In genomic region chr21:37677006-37677405, GRCh38 we compare ENCODE assay signal across 22 cellular contexts.
A peak's percentile ranks its signal among the peaks of the same experiment; 100 is the strongest.
DNase-seq lines count a peak whose midpoint lies in the region; ATAC-seq, FAIRE-seq and TF ChIP-seq lines count a peak whose summit lies in the region.
"Had no signal": no experiment of that assay in that cellular context is flagged by ENCODE, and none has a peak within 500 bp of the region (broad histone marks: within the 10 kb centered on the region; RNA-seq: fewer than 3 reads in every experiment).

No MANE protein-coding gene starts in this region.

- no peak for FAIRE-seq in H1 (lab: Jason Lieb, UNC)
- FAIRE-seq in GM19239 (lab: Jason Lieb, UNC): no peak
- FAIRE-seq: A204.1, G401.6, GM12892 had no signal

- H4K5ac ChIP-seq in H1 (ENCODE audit: insufficient read length, low read depth, low read length): no peak overlapping the region

- H3K23ac ChIP-seq in H1 (ENCODE audit: insufficient read length): no peak overlapping the region

- no peaks in the 10 kb centered on the region for H3K36me3 ChIP-seq in H1 (ENCODE audit: control insufficient read depth in 2 of 4, insufficient read depth in 4 of 4, low read length in 3 of 4)
- H3K36me3 ChIP-seq: BE2C; BLaER1 treated with 17β-estradiol and CSF1 and Interleukin-3, amounts not matched to agents 10 nM and 100 nM had no signal

- H3K4me3 ChIP-seq in H1 (ENCODE audit: extremely low read depth in 1 of 4, insufficient read depth in 2 of 4, low read depth in 3 of 4, low read length in 4 of 4): no peak overlapping the region
- H3K4me3 ChIP-seq: BLaER1 treated with 17β-estradiol and CSF1 and Interleukin-3, amounts not matched to agents 10 nM and 100 nM had no signal

- ATAC-seq in GM18519 (IDR thresholded peaks at IDR 0.05; ENCODE audit: low FRiP score, unreplicated experiment) (no peak), HG03196 (IDR thresholded peaks at IDR 0.05; ENCODE audit: unreplicated experiment) (no peak)

- no peak overlapping the region for H2AFZ ChIP-seq in H1 (ENCODE audit: low read length)

- no peak overlapping the region for H2AK5ac ChIP-seq in H1 (ENCODE audit: low read depth, low read length)

- no peak overlapping the region for H3K9ac ChIP-seq in H1 (replicated peaks in 1 of 4; ENCODE audit: extremely low read depth in 1 of 4, low read depth in 3 of 4, low read length in 3 of 4)
- H3K9ac ChIP-seq: BLaER1 treated with 17β-estradiol and CSF1 and Interleukin-3, amounts not matched to agents 10 nM and 100 nM had no signal

- peaks cover 0 to 8% (median 2%) of the 10 kb centered on the region in 4 experiments; a peak in 4 of 7 replicates for H3K4me1 ChIP-seq in H1 (replicated peaks in 1 of 4; ENCODE audit: control insufficient read depth in 3 of 4, insufficient read depth in 4 of 4, low read length in 3 of 4)
- H3K4me1 ChIP-seq: BE2C; BLaER1 treated with 17β-estradiol and CSF1 and Interleukin-3, amounts not matched to agents 10 nM and 100 nM had no signal

- no peak overlapping the region for H2BK120ac ChIP-seq in H1 (replicated peaks; ENCODE audit: low read depth, low read length)

- no peak for TF ChIP-seq EP300 in H1 (IDR thresholded peaks at IDR 0.05; ENCODE audit: borderline replicate concordance in 1 of 2, low read depth in 2 of 2, low read length in 2 of 2)

- H4K91ac ChIP-seq in H1 (replicated peaks; ENCODE audit: insufficient read length, low read length): no peak overlapping the region

- H3K56ac ChIP-seq in H1 (replicated peaks; ENCODE audit: insufficient read length, low read depth, low read length): no peak overlapping the region

- TF ChIP-seq RAD21 in H1 (IDR thresholded peaks at IDR 0.05 in 1 of 2, conservative IDR thresholded peaks at IDR 0.05 in 1 of 2; ENCODE audit: low read depth in 2 of 2, low read length in 2 of 2): no peak

- CTCF ChIA-PET in H1 (lab: Charles Lee; ENCODE audit: partially characterized antibody): interaction anchor here (1.6 to 2.3 kb wide), 3 partner anchors 9 to 29 kb away, joined by 4 to 6 read pairs (median 6); no protein-coding TSS in a partner anchor

- H3K23me2 ChIP-seq in H1 (ENCODE audit: low read depth, low read length): peaks cover 2% of the 10 kb centered on the region; the same call in 1 of the 2 replicates

- POLR2A ChIA-PET in H1 (lab: Charles Lee; ENCODE audit: partially characterized antibody): no interaction called here

- H4K20me1 ChIP-seq in H1 (replicated peaks in 1 of 2; ENCODE audit: control insufficient read depth in 1 of 2, insufficient read depth in 2 of 2, low read length in 2 of 2): no peaks in the 10 kb centered on the region
- H4K20me1 ChIP-seq: BLaER1 treated with 17β-estradiol and CSF1 and Interleukin-3, amounts not matched to agents 10 nM and 100 nM had no signal

- WGBS in H1 (ENCODE audit: extremely low coverage in 1 of 2, insufficient coverage in 1 of 2, insufficient read length in 1 of 2, insufficient replicate concordance in 2 of 2, low coverage in 1 of 2, low lambda C conversion rate in 2 of 2, missing lambda C conversion rate in 1 of 2), 2 experiments: 98% methylated on average over 4 of the region's 4 CpGs; no CpG with 5 or more reads in 1 of the 2 experiments

- no peak for TF ChIP-seq POLR2A in H1 (IDR thresholded peaks at IDR 0.05; ENCODE audit: control extremely low read depth in 1 of 2, low read depth in 2 of 2, low read length in 2 of 2)

- H2BK15ac ChIP-seq in H1 (ENCODE audit: low read length): no peak overlapping the region; the same call in 1 of the 2 replicates

- H3K79me2 ChIP-seq in H1 (ENCODE audit: control insufficient read depth in 1 of 2, insufficient read depth in 2 of 2, low read length in 2 of 2): no peaks in the 10 kb centered on the region

- no peaks in the 10 kb centered on the region for H3K79me1 ChIP-seq in H1 (ENCODE audit: low read depth, low read length)

- H2BK12ac ChIP-seq in H1 (ENCODE audit: low read depth, low read length): peak overlapping the region; percentile 97; the same call in 1 of the 2 replicates

- H3K4me2 ChIP-seq in H1 (ENCODE audit: insufficient read depth in 1 of 2, low read depth in 2 of 2, low read length in 2 of 2): no peak overlapping the region
- H3K4me2 ChIP-seq: BLaER1 treated with 17β-estradiol and CSF1 and Interleukin-3, amounts not matched to agents 10 nM and 100 nM had no signal

- TF ChIP-seq CTCF in H1 (IDR thresholded peaks at IDR 0.05; ENCODE audit: control extremely low read depth in 1 of 3, insufficient read depth in 1 of 3, low read depth in 1 of 3, low read length in 3 of 3): no peak

- H2BK5ac ChIP-seq in H1 (ENCODE audit: low read depth, low read length): no peak overlapping the region

- no peak overlapping the region for H3K18ac ChIP-seq in H1 (ENCODE audit: extremely low read depth, low read length)

- no peak overlapping the region for H3K4ac ChIP-seq in H1 (replicated peaks; ENCODE audit: insufficient read length, low read depth, low read length)

- peaks cover 0 to 6% of the 10 kb centered on the region in 2 experiments; a peak in 1 of 4 replicates for H3K9me3 ChIP-seq in H1 (ENCODE audit: insufficient read depth in 2 of 2, low read depth in 1 of 2, low read length in 1 of 2)
- H3K9me3 ChIP-seq: BE2C had no signal

- H2BK20ac ChIP-seq in H1 (ENCODE audit: low read length): peak overlapping the region; percentile 17; the same call in 1 of the 2 replicates

- peak; percentile 4 for DNase-seq in NCI-H748 (lab: John Stamatoyannopoulos, UW; ENCODE audit: unreplicated experiment)
- DNase-seq in NCI-H748 treated with DMSO at 0.1 percent for 48 hours (lab: John Stamatoyannopoulos, UW): no peak
- DNase-seq in cerebellar cortex (ENCODE audit: low spot score): peak; percentile 54
- DNase-seq in H1 (ENCODE audit: low read depth in 1 of 2, low spot score in 2 of 2): no peak
- no peak for DNase-seq in GM19239 (ENCODE audit: insufficient read length, low spot score)
- DNase-seq: BE2C; Calu3; CD4-positive, alpha-beta T cell; CD8-positive, alpha-beta memory T cell; COR-L47; DMS53; DMS79 treated with DMSO at 0.1 percent for 48 hours; GOT3; H7; HCEC 1CT had no signal

- H3K14ac ChIP-seq in H1 (ENCODE audit: insufficient read length): no peak overlapping the region

- H3K27me3 ChIP-seq in H1 (replicated peaks in 1 of 4; ENCODE audit: control insufficient read depth in 3 of 4, extremely low read depth in 1 of 4, insufficient read depth in 3 of 4, low read length in 3 of 4): no peaks in the 10 kb centered on the region; a peak in 2 of 7 replicates
- H3K27me3 ChIP-seq: BLaER1 treated with 17β-estradiol and CSF1 and Interleukin-3, amounts not matched to agents 10 nM and 100 nM had no signal

- H4K8ac ChIP-seq in H1 (ENCODE audit: extremely low read depth, insufficient read depth, low read length): no peak overlapping the region

- H3K27ac ChIP-seq in H1 (ENCODE audit: low read depth, low read length): no peak overlapping the region
- H3K27ac ChIP-seq: 22Rv1; BLaER1 treated with 17β-estradiol and CSF1 and Interleukin-3, amounts not matched to agents 10 nM and 100 nM had no signal

TF ChIP-seq in H1, 55 proteins besides CTCF, POLR2A, EP300 and RAD21:
- no peak for TF ChIP-seq POU5F1 (IDR thresholded peaks at IDR 0.05; ENCODE audit: low read depth, low read length)
- no peak for TF ChIP-seq ZNF274 (IDR thresholded peaks at IDR 0.05; ENCODE audit: borderline replicate concordance, extremely low read depth, low read length)
- TF ChIP-seq SP4 (IDR thresholded peaks at IDR 0.05; ENCODE audit: low read length): no peak
- TF ChIP-seq SUZ12 (IDR thresholded peaks at IDR 0.05; ENCODE audit: low read length): no peak
- no peak for TF ChIP-seq RNF2 (IDR thresholded peaks at IDR 0.05; ENCODE audit: borderline replicate concordance, low read depth, low read length, missing control alignments, poor library complexity, severe bottlenecking)
- no peak for TF ChIP-seq SP1 (IDR thresholded peaks at IDR 0.05; ENCODE audit: low read depth, low read length)
- TF ChIP-seq TBP (IDR thresholded peaks at IDR 0.05; ENCODE audit: low read depth, low read length): no peak
- no peak for TF ChIP-seq FOSL1 (IDR thresholded peaks at IDR 0.05; ENCODE audit: insufficient read depth, low read depth, low read length)
- TF ChIP-seq SIRT6 (IDR thresholded peaks at IDR 0.05; ENCODE audit: low read length): no peak

Comparison
In these comparisons a context has a peak if more than half of its experiments do, and no peak if none do; other contexts are left out.
1. DNase-seq: peak in NCI-H748 (single experiment) and cerebellar cortex (single experiment); none in NCI-H748 treated with DMSO at 0.1 percent for 48 hours (single experiment), H1 (0 of 2) and GM19239 (single experiment).